Comparison of ENCODE assay signal across 18 cellular contexts in genomic region chr2:44005831-44006230, GRCh38. TPM values are rescaled to one million over a fixed set of nuclear protein-coding genes. Genes with fewer than 3 reads are reported as not detected.
DNase-seq lines count a peak whose midpoint lies in the region; ATAC-seq and TF ChIP-seq lines count a peak whose summit lies in the region.
"Had no signal": no experiment of that assay in that cellular context is flagged by ENCODE, and none has a peak within 500 bp of the region (broad histone marks: within the 10 kb centered on the region; RNA-seq: fewer than 3 reads in every experiment).

No MANE protein-coding gene starts in this region.

- no peak overlapping the region for H3K27ac ChIP-seq in RWPE2 (ENCODE audit: poor library complexity, severe bottlenecking)
- no peak overlapping the region for H3K27ac ChIP-seq in testis
- H3K27ac ChIP-seq: cardiac muscle cell, heart left ventricle had no signal

- DNase-seq in A172 (ENCODE audit: low spot score) (peak; percentile 22), ELR (ENCODE audit: low read depth) (peak; percentile 59), RWPE2 (ENCODE audit: low spot score) (no peak), fibroblast of mammary gland (ENCODE audit: low read depth) (peak; percentile 20), NCI-H774 (lab: John Stamatoyannopoulos, UW) (no peak), testis (no peak), GDM1 (lab: John Stamatoyannopoulos, UW) (no peak)
- DNase-seq in activated naive CD4-positive, alpha-beta T cell treated with Interleukin-2 at 50 U/mL for 16 hours = no peak
- DNase-seq: activated CD4-positive, alpha-beta T cell treated with anti-CD3 and anti-CD28 coated beads, Interleukin-2, amount 10 ng/mL, durations not matched to agents 7 days and 5 days; activated T-cell treated with anti-CD3 and anti-CD28 coated beads, Interleukin-2, amount 50 U/mL, for 48 hours; Calu3; heart left ventricle; Karpas-422; mesenchymal stem cell; NCI-H1417 treated with DMSO at 0.1 percent for 48 hours; NCI-H526 treated with DMSO at 0.1 percent for 48 hours had no signal

- 77 to 91% methylated on average over 3 of the region's 3 CpGs for WGBS in testis, 2 donors

- ATAC-seq in RWPE2 (ENCODE audit: low read depth) = 0 out of 3 replicates have a peak, but pooled peaks have one; percentile 29
- ATAC-seq: heart left ventricle, SK-N-SH treated with all-trans-retinoic acid at 6 μM for 48 hours had no signal

- no peaks in the 10 kb centered on the region for H3K9me3 ChIP-seq in RWPE2 (ENCODE audit: severe bottlenecking)
- no peaks in the 10 kb centered on the region for H3K9me3 ChIP-seq in testis
- H3K9me3 ChIP-seq: heart left ventricle had no signal

- intact Hi-C loops in testis (cut with DNase I; ENCODE audit: low total_unique reads) = no loop called here

- TF ChIP-seq POLR2A in testis (IDR thresholded peaks at IDR 0.05) = no peak

- H3K4me1 ChIP-seq in RWPE2 (ENCODE audit: insufficient read depth, poor library complexity, severe bottlenecking) (no peaks in the 10 kb centered on the region), testis (no peaks in the 10 kb centered on the region)
- H3K4me1 ChIP-seq: heart left ventricle had no signal

- H3K4me3 ChIP-seq in RWPE2 (ENCODE audit: severe bottlenecking) (no peak overlapping the region), fibroblast of mammary gland (ENCODE audit: control insufficient read depth, low read depth, low read length) (no peak overlapping the region), testis (no peak overlapping the region)
- H3K4me3 ChIP-seq: cardiac muscle cell, heart left ventricle had no signal

- H3K36me3 ChIP-seq in RWPE2 (ENCODE audit: low read depth) (no peaks in the 10 kb centered on the region), testis (ENCODE audit: low read depth, missing control alignments) (no peaks in the 10 kb centered on the region)
- H3K36me3 ChIP-seq: cardiac muscle cell, heart left ventricle had no signal

- H3K27me3 ChIP-seq in RWPE2 (ENCODE audit: insufficient read depth, poor library complexity, severe bottlenecking) (no peaks in the 10 kb centered on the region), testis (no peaks in the 10 kb centered on the region)
- H3K27me3 ChIP-seq: cardiac muscle cell had no signal

- TF ChIP-seq CTCF in RWPE2 (IDR thresholded peaks at IDR 0.05; ENCODE audit: poor library complexity, severe bottlenecking) (no peak), fibroblast of mammary gland (conservative IDR thresholded peaks at IDR 0.05; ENCODE audit: control insufficient read depth, insufficient read depth, low read depth, low read length) (no peak), testis (IDR thresholded peaks at IDR 0.05) (no peak)

RNA-seq across cellular contexts. Expression of gene LRPPRC, which starts 10.0 kb away (rescaled TPM):
- total RNA-seq in A172 (2014; rRNA removed; shearing (Covaris generic)) = 66.2 and 79.8 TPM in 2 replicates
- 100 to 1,000 TPM; 114 to 133 TPM for total RNA-seq in testis
- polyA plus RNA-seq in testis (ENCODE audit: insufficient read depth, low read depth, low replicate concordance) = 65.7 TPM

Comparison
In these comparisons a context has a peak if more than half of its experiments do, and no peak if none do; other contexts are left out.
1. DNase-seq: peak in A172 (single experiment), ELR (single experiment) and fibroblast of mammary gland (single experiment); none in RWPE2 (single experiment), NCI-H774 (single experiment), activated naive CD4-positive, alpha-beta T cell treated with Interleukin-2 at 50 U/mL for 16 hours (single experiment), testis (single experiment) and GDM1 (single experiment).